ENCODE assay signal across 1 cellular context in the genomic region with DNA sequence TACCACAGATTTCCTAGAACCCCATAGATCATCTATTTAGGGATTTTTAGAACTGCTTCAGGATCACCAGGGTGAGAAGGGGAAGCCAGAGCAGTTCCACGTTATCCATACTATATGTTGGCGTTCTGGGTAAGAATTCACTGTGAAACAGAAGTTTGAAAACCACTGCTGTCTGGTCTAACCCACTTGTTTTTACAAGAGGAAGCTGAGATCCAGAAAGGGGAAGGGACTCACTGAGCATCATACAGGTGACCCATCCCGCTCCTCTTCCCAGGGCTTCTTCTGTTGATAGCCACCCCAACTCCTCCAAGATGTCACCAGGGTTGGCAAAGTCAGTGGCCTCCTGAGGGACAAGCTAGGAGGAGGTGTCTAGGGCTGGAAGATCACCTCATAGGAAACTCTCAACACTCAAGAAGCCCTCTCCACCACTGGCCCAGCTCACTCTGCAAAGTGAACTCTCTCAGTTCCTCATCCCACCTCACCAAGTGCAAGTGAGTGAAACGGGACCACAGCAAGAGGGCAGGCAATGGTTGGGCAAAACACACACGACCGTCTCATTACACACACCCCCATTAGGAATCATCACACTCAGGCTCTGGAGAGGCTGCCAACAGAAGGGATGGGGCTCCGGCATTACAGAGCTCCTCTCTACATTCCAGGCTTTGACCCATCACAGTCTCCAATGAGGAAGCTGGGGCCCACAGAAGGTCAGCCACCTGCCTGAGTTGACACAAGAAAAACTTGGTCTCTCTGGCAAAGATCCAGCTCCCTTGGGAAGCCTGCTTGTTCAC.
A peak's percentile ranks its signal among the peaks of the same experiment; 100 is the strongest.
TF ChIP-seq lines count a peak whose summit lies in the region.

No MANE protein-coding gene starts in this region.

TF ChIP-seq in GM12878, 131 proteins besides CTCF, POLR2A, EP300 and RAD21:
- TF ChIP-seq ESRRA (IDR thresholded peaks at IDR 0.05; ENCODE audit: low read length) (no peak), ZNF274 (IDR thresholded peaks at IDR 0.05; ENCODE audit: insufficient read depth, insufficient read length) (no peak), PAX5 (IDR thresholded peaks at IDR 0.05; ENCODE audit: borderline replicate concordance, low read depth, low read length) (peak; percentile 70; the same call in 1 of the 2 replicates), TBL1XR1 (IDR thresholded peaks at IDR 0.05; ENCODE audit: low read depth, low read length) (0 out of 2 replicates have a peak, but pooled peaks have one; percentile 58), YY1 (IDR thresholded peaks at IDR 0.05; ENCODE audit: low read depth, low read length) (no peak), ZNF207 (IDR thresholded peaks at IDR 0.05; ENCODE audit: borderline replicate concordance) (no peak), NFIC (IDR thresholded peaks at IDR 0.05; ENCODE audit: low read depth, low read length) (peak; percentile 43; the same call in 1 of the 2 replicates), FOXM1 (IDR thresholded peaks at IDR 0.05; ENCODE audit: low read depth, low read length) (no peak), MXI1 (IDR thresholded peaks at IDR 0.05; ENCODE audit: low read depth, low read length) (0 out of 2 replicates have a peak, but pooled peaks have one; percentile 28), CBX5 (IDR thresholded peaks at IDR 0.05; ENCODE audit: low read depth) (no peak), NFXL1 (IDR thresholded peaks at IDR 0.05; ENCODE audit: borderline replicate concordance) (no peak), ATF7 (IDR thresholded peaks at IDR 0.05; ENCODE audit: low read depth) (no peak), NBN (IDR thresholded peaks at IDR 0.05) (peak; percentile 75), BHLHE40 (IDR thresholded peaks at IDR 0.05; ENCODE audit: borderline replicate concordance in 1 of 2, low read depth in 2 of 2, low read length in 1 of 2) (peak; percentile 57 to 64; a peak in 3 of 4 replicates), IKZF1 (conservative IDR thresholded peaks at IDR 0.05) (peak; percentile 74; the same call in 1 of the 2 replicates), HDGF (IDR thresholded peaks at IDR 0.05) (peak; percentile 86; the same call in 1 of the 2 replicates), RCOR1 (conservative IDR thresholded peaks at IDR 0.05; ENCODE audit: low read depth, low read length) (0 out of 2 replicates have a peak, but pooled peaks have one; percentile 33), DPF2 (IDR thresholded peaks at IDR 0.05) (peak; percentile 70), NR2C1 (IDR thresholded peaks at IDR 0.05) (no peak), MTA2 (IDR thresholded peaks at IDR 0.05; ENCODE audit: low read depth) (peak; percentile 64; the same call in 1 of the 2 replicates), ZSCAN29 (IDR thresholded peaks at IDR 0.05) (no peak), NR2C2 (IDR thresholded peaks at IDR 0.05; ENCODE audit: borderline replicate concordance, control insufficient read depth, insufficient read length, low read depth) (no peak), REST (IDR thresholded peaks at IDR 0.05; ENCODE audit: low read depth, low read length) (no peak), CREM (IDR thresholded peaks at IDR 0.05; ENCODE audit: low read depth) (no peak), NR2F1 (conservative IDR thresholded peaks at IDR 0.05) (peak; percentile 48; the same call in 1 of the 2 replicates), LARP7 (IDR thresholded peaks at IDR 0.05) (no peak), POLR2AphosphoS5 (IDR thresholded peaks at IDR 0.05; ENCODE audit: low read length) (no peak), HCFC1 (IDR thresholded peaks at IDR 0.05; ENCODE audit: low read length) (no peak), BCL11A (IDR thresholded peaks at IDR 0.05; ENCODE audit: low read depth, low read length) (0 out of 2 replicates have a peak, but pooled peaks have one; percentile 32), ZNF24 (IDR thresholded peaks at IDR 0.05) (no peak), ZNF384 (IDR thresholded peaks at IDR 0.05; ENCODE audit: borderline replicate concordance, low read depth, low read length) (no peak), SRF (IDR thresholded peaks at IDR 0.05; ENCODE audit: low read depth in 2 of 2, low read length in 2 of 2) (0 out of 4 replicates have a peak, but pooled peaks of 1 of the 2 experiments have one; percentile 17), MEF2B (IDR thresholded peaks at IDR 0.05; ENCODE audit: partially characterized antibody, poor library complexity, severe bottlenecking) (no peak), RAD51 (IDR thresholded peaks at IDR 0.05) (no peak), IRF4 (IDR thresholded peaks at IDR 0.05; ENCODE audit: low read depth, low read length) (peak; percentile 82), ZNF622 (IDR thresholded peaks at IDR 0.05) (no peak), SPI1 (IDR thresholded peaks at IDR 0.05; ENCODE audit: borderline replicate concordance, insufficient read depth, low read depth, low read length) (peak; percentile 94), CBFB (IDR thresholded peaks at IDR 0.05; ENCODE audit: low read depth) (no peak), IKZF2 (IDR thresholded peaks at IDR 0.05) (peak; percentile 79; a peak in 3 of 4 replicates), CHD4 (IDR thresholded peaks at IDR 0.05) (no peak), RB1 (IDR thresholded peaks at IDR 0.05; ENCODE audit: borderline replicate concordance) (no peak), MYB (IDR thresholded peaks at IDR 0.05; ENCODE audit: borderline replicate concordance, low read depth, low read length) (no peak), EED (IDR thresholded peaks at IDR 0.05; ENCODE audit: low read depth) (peak; percentile 66), RUNX3 (IDR thresholded peaks at IDR 0.05; ENCODE audit: low read length) (peak; percentile 71), RFX5 (IDR thresholded peaks at IDR 0.05; ENCODE audit: low read depth, low read length) (no peak)
- TF ChIP-seq, protein P1, sequence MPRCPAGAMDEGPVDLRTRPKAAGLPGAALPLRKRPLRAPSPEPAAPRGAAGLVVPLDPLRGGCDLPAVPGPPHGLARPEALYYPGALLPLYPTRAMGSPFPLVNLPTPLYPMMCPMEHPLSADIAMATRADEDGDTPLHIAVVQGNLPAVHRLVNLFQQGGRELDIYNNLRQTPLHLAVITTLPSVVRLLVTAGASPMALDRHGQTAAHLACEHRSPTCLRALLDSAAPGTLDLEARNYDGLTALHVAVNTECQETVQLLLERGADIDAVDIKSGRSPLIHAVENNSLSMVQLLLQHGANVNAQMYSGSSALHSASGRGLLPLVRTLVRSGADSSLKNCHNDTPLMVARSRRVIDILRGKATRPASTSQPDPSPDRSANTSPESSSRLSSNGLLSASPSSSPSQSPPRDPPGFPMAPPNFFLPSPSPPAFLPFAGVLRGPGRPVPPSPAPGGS (IDR thresholded peaks at IDR 0.05; ENCODE audit: borderline replicate concordance, insufficient read depth, low read depth, low read length, poor library complexity, severe bottlenecking), result no peak
- TF ChIP-seq, protein P2, sequence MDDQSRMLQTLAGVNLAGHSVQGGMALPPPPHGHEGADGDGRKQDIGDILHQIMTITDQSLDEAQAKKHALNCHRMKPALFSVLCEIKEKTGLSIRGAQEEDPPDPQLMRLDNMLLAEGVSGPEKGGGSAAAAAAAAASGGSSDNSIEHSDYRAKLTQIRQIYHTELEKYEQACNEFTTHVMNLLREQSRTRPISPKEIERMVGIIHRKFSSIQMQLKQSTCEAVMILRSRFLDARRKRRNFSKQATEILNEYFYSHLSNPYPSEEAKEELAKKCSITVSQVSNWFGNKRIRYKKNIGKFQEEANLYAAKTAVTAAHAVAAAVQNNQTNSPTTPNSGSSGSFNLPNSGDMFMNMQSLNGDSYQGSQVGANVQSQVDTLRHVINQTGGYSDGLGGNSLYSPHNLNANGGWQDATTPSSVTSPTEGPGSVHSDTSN (IDR thresholded peaks at IDR 0.05; ENCODE audit: insufficient replicate concordance, low read depth, low read length), result no peak
- TF ChIP-seq, protein P3, sequence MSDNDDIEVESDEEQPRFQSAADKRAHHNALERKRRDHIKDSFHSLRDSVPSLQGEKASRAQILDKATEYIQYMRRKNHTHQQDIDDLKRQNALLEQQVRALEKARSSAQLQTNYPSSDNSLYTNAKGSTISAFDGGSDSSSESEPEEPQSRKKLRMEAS (IDR thresholded peaks at IDR 0.05; ENCODE audit: low read depth, low read length), result no peak
- TF ChIP-seq, protein P4, sequence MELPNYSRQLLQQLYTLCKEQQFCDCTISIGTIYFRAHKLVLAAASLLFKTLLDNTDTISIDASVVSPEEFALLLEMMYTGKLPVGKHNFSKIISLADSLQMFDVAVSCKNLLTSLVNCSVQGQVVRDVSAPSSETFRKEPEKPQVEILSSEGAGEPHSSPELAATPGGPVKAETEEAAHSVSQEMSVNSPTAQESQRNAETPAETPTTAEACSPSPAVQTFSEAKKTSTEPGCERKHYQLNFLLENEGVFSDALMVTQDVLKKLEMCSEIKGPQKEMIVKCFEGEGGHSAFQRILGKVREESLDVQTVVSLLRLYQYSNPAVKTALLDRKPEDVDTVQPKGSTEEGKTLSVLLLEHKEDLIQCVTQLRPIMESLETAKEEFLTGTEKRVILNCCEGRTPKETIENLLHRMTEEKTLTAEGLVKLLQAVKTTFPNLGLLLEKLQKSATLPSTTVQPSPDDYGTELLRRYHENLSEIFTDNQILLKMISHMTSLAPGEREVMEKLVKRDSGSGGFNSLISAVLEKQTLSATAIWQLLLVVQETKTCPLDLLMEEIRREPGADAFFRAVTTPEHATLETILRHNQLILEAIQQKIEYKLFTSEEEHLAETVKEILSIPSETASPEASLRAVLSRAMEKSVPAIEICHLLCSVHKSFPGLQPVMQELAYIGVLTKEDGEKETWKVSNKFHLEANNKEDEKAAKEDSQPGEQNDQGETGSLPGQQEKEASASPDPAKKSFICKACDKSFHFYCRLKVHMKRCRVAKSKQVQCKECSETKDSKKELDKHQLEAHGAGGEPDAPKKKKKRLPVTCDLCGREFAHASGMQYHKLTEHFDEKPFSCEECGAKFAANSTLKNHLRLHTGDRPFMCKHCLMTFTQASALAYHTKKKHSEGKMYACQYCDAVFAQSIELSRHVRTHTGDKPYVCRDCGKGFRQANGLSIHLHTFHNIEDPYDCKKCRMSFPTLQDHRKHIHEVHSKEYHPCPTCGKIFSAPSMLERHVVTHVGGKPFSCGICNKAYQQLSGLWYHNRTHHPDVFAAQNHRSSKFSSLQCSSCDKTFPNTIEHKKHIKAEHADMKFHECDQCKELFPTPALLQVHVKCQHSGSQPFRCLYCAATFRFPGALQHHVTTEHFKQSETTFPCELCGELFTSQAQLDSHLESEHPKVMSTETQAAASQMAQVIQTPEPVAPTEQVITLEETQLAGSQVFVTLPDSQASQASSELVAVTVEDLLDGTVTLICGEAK (IDR thresholded peaks at IDR 0.05; ENCODE audit: borderline replicate concordance), result no peak
- TF ChIP-seq, protein P5, sequence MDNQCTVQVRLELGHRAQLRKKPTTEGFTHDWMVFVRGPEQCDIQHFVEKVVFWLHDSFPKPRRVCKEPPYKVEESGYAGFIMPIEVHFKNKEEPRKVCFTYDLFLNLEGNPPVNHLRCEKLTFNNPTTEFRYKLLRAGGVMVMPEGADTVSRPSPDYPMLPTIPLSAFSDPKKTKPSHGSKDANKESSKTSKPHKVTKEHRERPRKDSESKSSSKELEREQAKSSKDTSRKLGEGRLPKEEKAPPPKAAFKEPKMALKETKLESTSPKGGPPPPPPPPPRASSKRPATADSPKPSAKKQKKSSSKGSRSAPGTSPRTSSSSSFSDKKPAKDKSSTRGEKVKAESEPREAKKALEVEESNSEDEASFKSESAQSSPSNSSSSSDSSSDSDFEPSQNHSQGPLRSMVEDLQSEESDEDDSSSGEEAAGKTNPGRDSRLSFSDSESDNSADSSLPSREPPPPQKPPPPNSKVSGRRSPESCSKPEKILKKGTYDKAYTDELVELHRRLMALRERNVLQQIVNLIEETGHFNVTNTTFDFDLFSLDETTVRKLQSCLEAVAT (IDR thresholded peaks at IDR 0.05), result peak; percentile 35; the same call in 1 of the 2 replicates
- TF ChIP-seq, protein P6, sequence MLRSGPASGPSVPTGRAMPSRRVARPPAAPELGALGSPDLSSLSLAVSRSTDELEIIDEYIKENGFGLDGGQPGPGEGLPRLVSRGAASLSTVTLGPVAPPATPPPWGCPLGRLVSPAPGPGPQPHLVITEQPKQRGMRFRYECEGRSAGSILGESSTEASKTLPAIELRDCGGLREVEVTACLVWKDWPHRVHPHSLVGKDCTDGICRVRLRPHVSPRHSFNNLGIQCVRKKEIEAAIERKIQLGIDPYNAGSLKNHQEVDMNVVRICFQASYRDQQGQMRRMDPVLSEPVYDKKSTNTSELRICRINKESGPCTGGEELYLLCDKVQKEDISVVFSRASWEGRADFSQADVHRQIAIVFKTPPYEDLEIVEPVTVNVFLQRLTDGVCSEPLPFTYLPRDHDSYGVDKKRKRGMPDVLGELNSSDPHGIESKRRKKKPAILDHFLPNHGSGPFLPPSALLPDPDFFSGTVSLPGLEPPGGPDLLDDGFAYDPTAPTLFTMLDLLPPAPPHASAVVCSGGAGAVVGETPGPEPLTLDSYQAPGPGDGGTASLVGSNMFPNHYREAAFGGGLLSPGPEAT (IDR thresholded peaks at IDR 0.05; ENCODE audit: low read depth), result peak; percentile 58; the same call in 1 of the 2 replicates
